9 cellular contexts compared by ENCODE assay signal in the genomic region with DNA sequence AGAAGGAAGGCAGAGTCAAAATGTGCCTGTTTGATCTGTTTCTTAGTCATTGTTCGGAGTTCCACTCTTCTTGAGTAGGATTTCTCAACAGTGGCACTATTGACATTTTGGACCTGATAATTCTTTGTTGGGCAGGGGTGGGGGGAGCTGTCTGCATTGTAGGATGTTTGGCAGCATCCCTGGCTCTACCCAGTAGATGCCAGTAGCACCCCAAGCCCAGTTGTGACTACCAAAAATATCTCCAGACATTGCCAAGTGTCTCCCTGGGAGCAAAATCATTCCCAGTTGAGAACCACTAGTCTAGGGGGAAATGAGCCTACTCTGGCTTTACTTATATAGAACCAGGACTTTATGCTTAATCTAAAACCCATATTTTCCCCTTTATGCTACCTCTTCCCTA. TPM values are rescaled to one million over a fixed set of nuclear protein-coding genes. Genes with fewer than 3 reads are reported as not detected.
A peak's percentile ranks its signal among the peaks of the same experiment; 100 is the strongest.
DNase-seq lines count a peak whose midpoint lies in the region; ATAC-seq, FAIRE-seq and TF ChIP-seq lines count a peak whose summit lies in the region.
"Had no signal": no experiment of that assay in that cellular context is flagged by ENCODE, and none has a peak within 500 bp of the region (broad histone marks: within the 10 kb centered on the region; RNA-seq: fewer than 3 reads in every experiment).

No MANE protein-coding gene starts in this region.

- H3K9ac ChIP-seq in astrocyte (ENCODE audit: low read length), result peak overlapping the region; percentile 89

- H3K4me3 ChIP-seq in astrocyte (ENCODE audit: insufficient read depth, low read depth, low read length) (peak overlapping the region; percentile 76), transverse colon (no peak overlapping the region)

- H3K9me3 Mint-ChIP-seq in activated naive CD4-positive, alpha-beta T cell treated with anti-CD3 and anti-CD28 coated beads for 36 hours, result no peaks in the 10 kb centered on the region
- H3K9me3 Mint-ChIP-seq in astrocyte (ENCODE audit: unreplicated experiment) (no peaks in the 10 kb centered on the region), memory B cell (no peaks in the 10 kb centered on the region)

- no peak for DNase-seq in activated naive CD4-positive, alpha-beta T cell treated with anti-CD3 and anti-CD28 coated beads for 36 hours
- DNase-seq in activated naive CD4-positive, alpha-beta T cell (lab: John Stamatoyannopoulos, UW), result no peak
- DNase-seq in astrocyte (ENCODE audit: low read depth) (no peak), memory B cell (ENCODE audit: low spot score in 2 of 2) (no peak), transverse colon (no peak), iPS-NIHi11 (ENCODE audit: low spot score) (no peak), cerebellum (ENCODE audit: low spot score) (no peak), OCI-M1 (lab: John Stamatoyannopoulos, UW) (no peak)

- H3K4me3 Mint-ChIP-seq in activated naive CD4-positive, alpha-beta T cell treated with anti-CD3 and anti-CD28 coated beads for 36 hours, result peak overlapping the region; percentile 96
- H3K4me3 Mint-ChIP-seq in astrocyte (ENCODE audit: unreplicated experiment), result peak overlapping the region; percentile 99
- peak overlapping the region; percentile 86 for H3K4me3 Mint-ChIP-seq in memory B cell

- H4K20me1 ChIP-seq in astrocyte (ENCODE audit: insufficient read depth, low read length), result peaks cover 23% of the 10 kb centered on the region

- H3K4me2 ChIP-seq in astrocyte (ENCODE audit: low read length), result peak overlapping the region; percentile 90

- no peak for TF ChIP-seq POLR2A in transverse colon (IDR thresholded peaks at IDR 0.05)

- CTCF ChIA-PET in activated naive CD4-positive, alpha-beta T cell treated with anti-CD3 and anti-CD28 coated beads for 36 hours (lab: Charles Lee), result interaction anchor here (1.1 kb wide), 1 partner anchor 163 kb away, joined by 3 read pairs; no protein-coding TSS in a partner anchor

- TF ChIP-seq EP300 in transverse colon (IDR thresholded peaks at IDR 0.05; ENCODE audit: low read depth), result no peak

- FAIRE-seq in astrocyte (lab: Jason Lieb, UNC), result no peak
- FAIRE-seq: frontal cortex had no signal

- peaks cover 38% of the 10 kb centered on the region for H3K79me2 ChIP-seq in astrocyte (ENCODE audit: insufficient read depth, low read length)

- H3K36me3 Mint-ChIP-seq in activated naive CD4-positive, alpha-beta T cell treated with anti-CD3 and anti-CD28 coated beads for 36 hours (ENCODE audit: low read depth), result peaks cover 2% of the 10 kb centered on the region
- H3K36me3 Mint-ChIP-seq in astrocyte (ENCODE audit: low read depth, unreplicated experiment) (peaks cover 17% of the 10 kb centered on the region), memory B cell (no peaks in the 10 kb centered on the region)

- H3K9me3 ChIP-seq in astrocyte (ENCODE audit: insufficient read depth, low read depth, low read length), result no peaks in the 10 kb centered on the region
- H3K9me3 ChIP-seq in transverse colon, result no peaks in the 10 kb centered on the region

- H3K27ac ChIP-seq in astrocyte (ENCODE audit: low read depth, low read length) (no peak overlapping the region), transverse colon (peak overlapping the region; percentile 84 to 88 (median 87))

- H3K27me3 Mint-ChIP-seq in activated naive CD4-positive, alpha-beta T cell treated with anti-CD3 and anti-CD28 coated beads for 36 hours (ENCODE audit: low read depth), result no peaks in the 10 kb centered on the region
- H3K27me3 Mint-ChIP-seq in astrocyte (ENCODE audit: low read depth, unreplicated experiment), result no peaks in the 10 kb centered on the region
- no peaks in the 10 kb centered on the region for H3K27me3 Mint-ChIP-seq in memory B cell

- peaks cover 22% of the 10 kb centered on the region for H3K4me1 ChIP-seq in astrocyte (ENCODE audit: insufficient read depth, low read length)
- peaks cover 5 to 42% (median 28%) of the 10 kb centered on the region in 4 donors for H3K4me1 ChIP-seq in transverse colon

- H3K27ac Mint-ChIP-seq in activated naive CD4-positive, alpha-beta T cell treated with anti-CD3 and anti-CD28 coated beads for 36 hours, result no peak overlapping the region
- H3K27ac Mint-ChIP-seq in astrocyte (ENCODE audit: unreplicated experiment) (peak overlapping the region; percentile 21), memory B cell (peak overlapping the region; percentile 94)

- WGBS in transverse colon (ENCODE audit: low coverage in 1 of 2), 2 donors, result 15% methylated on average over 1 of the region's 1 CpG; no CpG with 5 or more reads in 1 of the 2 donors

- no peaks in the 10 kb centered on the region for H3K27me3 ChIP-seq in astrocyte (ENCODE audit: insufficient read depth, low read length)
- H3K27me3 ChIP-seq in transverse colon, result no peaks in the 10 kb centered on the region

- H3K4me1 Mint-ChIP-seq in activated naive CD4-positive, alpha-beta T cell treated with anti-CD3 and anti-CD28 coated beads for 36 hours (ENCODE audit: low read depth), result peaks cover 36% of the 10 kb centered on the region
- H3K4me1 Mint-ChIP-seq in astrocyte (ENCODE audit: low read depth, unreplicated experiment), result peaks cover 13% of the 10 kb centered on the region
- peaks cover 18% of the 10 kb centered on the region for H3K4me1 Mint-ChIP-seq in memory B cell

- TF ChIP-seq CTCF in astrocyte (IDR thresholded peaks at IDR 0.05; ENCODE audit: insufficient read depth, low read depth, low read length) (no peak), transverse colon (IDR thresholded peaks at IDR 0.05) (no peak)

- ATAC-seq in memory B cell (ENCODE audit: low read depth), result no peak

- in situ Hi-C loops in transverse colon (cut with MboI; ENCODE audit: low pct_ligation_motif_present in 1 of 4, low pct_unique_long_range_greater_than_20kb in 1 of 4, low sequenced_read_pairs in 3 of 4), result no loop called here

- peak overlapping the region; percentile 86 for H2AFZ ChIP-seq in astrocyte (ENCODE audit: low read depth, low read length)

- H3K36me3 ChIP-seq in astrocyte (ENCODE audit: insufficient read depth, low read length) (no peaks in the 10 kb centered on the region), transverse colon (no peaks in the 10 kb centered on the region)

- intact Hi-C loops in activated naive CD4-positive, alpha-beta T cell treated with anti-CD3 and anti-CD28 coated beads for 36 hours (cut with micrococcal nuclease), result loop anchor here (1.0 kb wide), 1 partner anchor 158 kb away; a partner anchor contains a TSS
- intact Hi-C loops in transverse colon (cut with DNase I; ENCODE audit: low total_unique reads), result no loop called here

RNA-seq across cellular contexts. Expression of a gene that starts 1.1 kb away (rescaled TPM):
- total RNA-seq in activated naive CD4-positive, alpha-beta T cell treated with anti-CD3 and anti-CD28 coated beads for 36 hours, result 1 to 10 TPM; 7.3 to 8.2 TPM
- 31.3 and 32.4 TPM in 2 replicates for total RNA-seq in astrocyte
- 10 to 100 TPM; 21.9 to 32.2 (median 24.3) TPM for total RNA-seq in transverse colon
- 49.3 TPM for total RNA-seq in cerebellum

RNA-seq across cellular contexts. Expression of a gene that starts 53.6 kb away (rescaled TPM):
- total RNA-seq in activated naive CD4-positive, alpha-beta T cell treated with anti-CD3 and anti-CD28 coated beads for 36 hours, result 1 to 10 TPM; 3.2 to 3.6 TPM
- total RNA-seq in astrocyte (0.32 and 1.6 TPM in 2 replicates), transverse colon (1 to 10 TPM in 3 of 4 donors, under 1 TPM in 1; 0.60 to 7.1 (median 4.4) TPM), cerebellum (1.4 TPM)

RNA-seq across cellular contexts. Expression of a gene that starts 53.7 kb away (rescaled TPM):
- total RNA-seq in activated naive CD4-positive, alpha-beta T cell treated with anti-CD3 and anti-CD28 coated beads for 36 hours, result 1 to 10 TPM; 6.7 to 7.3 TPM
- total RNA-seq in astrocyte, result 6.0 and 8.5 TPM in 2 replicates
- 10 to 100 TPM; 12.5 to 20.9 (median 15.3) TPM for total RNA-seq in transverse colon
- 10.1 TPM for total RNA-seq in cerebellum

RNA-seq across cellular contexts. Expression of a gene that starts 59.5 kb away (rescaled TPM):
- 1 to 10 TPM; 7.3 to 8.4 TPM for total RNA-seq in activated naive CD4-positive, alpha-beta T cell treated with anti-CD3 and anti-CD28 coated beads for 36 hours
- total RNA-seq in astrocyte (1.2 and 1.4 TPM in 2 replicates), transverse colon (10 to 100 TPM in 2 of 4 donors, 1 to 10 TPM in 2; 6.3 to 36.7 (median 9.4) TPM), cerebellum (8.6 TPM)
